Comparison of ENCODE assay signal across 34 cellular contexts in the genomic region with DNA sequence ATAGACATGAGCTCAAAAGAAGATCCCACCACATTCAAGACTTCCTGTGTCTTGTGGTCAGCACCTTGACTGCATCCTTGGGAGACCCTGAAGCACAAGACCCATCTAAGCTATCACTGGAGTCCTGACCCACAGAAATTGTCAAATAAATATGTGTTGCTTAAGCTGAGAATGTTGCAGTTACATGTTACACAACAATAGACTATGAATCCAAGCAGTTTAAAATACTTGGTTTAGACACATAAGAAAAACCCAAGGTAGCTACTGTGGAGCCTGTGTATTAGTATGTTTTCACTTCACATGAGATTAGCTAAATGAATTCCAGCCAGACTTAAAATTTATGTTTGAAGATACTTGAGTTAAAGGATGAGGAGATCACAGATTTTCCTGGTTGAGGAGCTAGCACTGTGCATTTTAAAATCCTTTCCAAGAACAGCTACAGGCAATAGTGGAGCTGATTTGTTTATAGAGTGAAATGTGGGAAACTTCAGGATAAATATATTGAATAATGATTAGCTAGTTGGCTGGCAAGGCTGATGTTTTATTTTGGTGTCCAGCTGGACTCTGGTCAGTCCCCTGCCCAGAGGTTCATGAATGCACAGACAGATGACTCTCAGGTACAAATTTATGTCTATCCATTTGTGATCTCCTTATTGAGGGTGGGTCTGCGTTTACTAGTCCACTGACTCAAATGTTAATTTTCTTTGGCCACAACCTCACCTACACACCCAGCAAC.
"Had no signal": no experiment of that assay in that cellular context is flagged by ENCODE, and none has a peak within 500 bp of the region (broad histone marks: within the 10 kb centered on the region; RNA-seq: fewer than 3 reads in every experiment).

No MANE protein-coding gene starts in this region.

- FAIRE-seq: astrocyte, bronchial epithelial cell had no signal

- H3K36me3 ChIP-seq: adrenal gland, ascending aorta, brain microvascular endothelial cell, breast epithelium, cardiac muscle cell had no signal

- H3K27ac ChIP-seq: adrenal gland, ascending aorta, body of pancreas, brain microvascular endothelial cell, breast epithelium, cardiac muscle cell had no signal

- H3K27me3 ChIP-seq: adrenal gland, ascending aorta, body of pancreas, brain microvascular endothelial cell, breast epithelium, cardiac muscle cell had no signal

- H3K4me3 ChIP-seq: adrenal gland, ascending aorta, body of pancreas, breast epithelium, cardiac muscle cell had no signal

- DNase-seq: activated effector memory CD4-positive, alpha-beta T cell treated with anti-CD3 and anti-CD28 coated beads, Interleukin-2, amount 50 U/mL, for 16 hours; activated effector memory CD4-positive, alpha-beta T cell treated with Interleukin-2 at 50 U/mL for 16 hours; activated gamma-delta T cell; activated gamma-delta T cell treated with Interleukin-2 at 50 U/mL for 16 hours; activated naive CD4-positive, alpha-beta T cell; activated naive CD4-positive, alpha-beta T cell treated with anti-CD3 and anti-CD28 coated beads for 36 hours; activated naive CD4-positive, alpha-beta T cell treated with anti-CD3 and anti-CD28 coated beads, Interleukin-2, amount 10 ng/mL, durations not matched to agents 7 days and 5 days; activated naive CD4-positive, alpha-beta T cell treated with anti-CD3 and anti-CD28 coated beads, Interleukin-2, amount 50 U/mL, for 16 hours; activated naive CD4-positive, alpha-beta T cell treated with Interleukin-2 at 50 U/mL for 16 hours; activated naive CD8-positive, alpha-beta T cell treated with anti-CD3 and anti-CD28 coated beads for 36 hours; activated naive CD8-positive, alpha-beta T cell treated with anti-CD3 and anti-CD28 coated beads, Interleukin-2, amount 10 ng/mL, durations not matched to agents 7 days and 5 days; activated naive CD8-positive, alpha-beta T cell treated with anti-CD3 and anti-CD28 coated beads, Interleukin-2, amount 50 U/mL, for 24 hours; activated T-cell treated with anti-CD3 and anti-CD28 coated beads, Interleukin-2, amount 50 U/mL, for 1 hour; activated T-cell treated with anti-CD3 and anti-CD28 coated beads, Interleukin-2, amount 50 U/mL, for 24 hours; activated T-cell treated with anti-CD3 and anti-CD28 coated beads, Interleukin-2, amount 50 U/mL, for 4 hours; activated T-cell treated with anti-CD3 and anti-CD28 coated beads, Interleukin-2, amount 50 U/mL, for 48 hours; activated T-cell treated with anti-CD3 and anti-CD28 coated beads, Interleukin-2, amount 50 U/mL, for 72 hours; adrenal gland; amniotic stem cell; amygdala; anterior cingulate cortex; aorta; body of pancreas; brain microvascular endothelial cell; caudate nucleus; central memory CD4-positive, alpha-beta T cell; cerebellar nuclear complex had no signal

- H3K9me3 ChIP-seq: adrenal gland, ascending aorta, body of pancreas, breast epithelium had no signal

- ATAC-seq: activated naive CD4-positive, alpha-beta T cell treated with anti-CD3 and anti-CD28 coated beads, Interleukin-2, amount 50 U/mL, for 72 hours; activated naive CD8-positive, alpha-beta T cell treated with anti-CD3 and anti-CD28 coated beads, Interleukin-2, amount 50 U/mL, for 24 hours; activated T-cell treated with anti-CD3 and anti-CD28 coated beads, Interleukin-2, amount 50 U/mL, for 4 hours; activated T-cell treated with anti-CD3 and anti-CD28 coated beads, Interleukin-2, amount 50 U/mL, for 72 hours; activated T-helper 17 cell treated with anti-CD3 and anti-CD28 coated beads, Interleukin-2, amount 50 U/mL, for 72 hours; body of pancreas had no signal

- H3K4me1 ChIP-seq: adrenal gland, ascending aorta, body of pancreas, breast epithelium had no signal
